Comparison of ENCODE assay signal across 9 cellular contexts in genomic region chr18:48938827-48939367, GRCh38. TPM values are rescaled to one million over a fixed set of nuclear protein-coding genes. Genes with fewer than 3 reads are reported as not detected.
DNase-seq lines count a peak whose midpoint lies in the region; ATAC-seq and TF ChIP-seq lines count a peak whose summit lies in the region.
"Had no signal": no experiment of that assay in that cellular context is flagged by ENCODE, and none has a peak within 500 bp of the region (broad histone marks: within the 10 kb centered on the region; RNA-seq: fewer than 3 reads in every experiment).

No MANE protein-coding gene starts in this region.

- H3K27me3 ChIP-seq in BLaER1 (no peaks in the 10 kb centered on the region; the same call in 1 of the 2 replicates), psoas muscle (ENCODE audit: insufficient read depth in 3 of 3, low read length in 2 of 3) (no peaks in the 10 kb centered on the region)

- POLR2A ChIA-PET in WTC11 (lab: Charles Lee), result interaction anchor here (0.5 to 3.0 kb wide), 3 partner anchors 13 to 112 kb away, joined by 3 to 10 read pairs (median 4); no protein-coding TSS in a partner anchor

- no peaks in the 10 kb centered on the region for H3K9me3 Mint-ChIP-seq in WTC11

- H3K36me3 ChIP-seq in BLaER1 (peaks cover 40% of the 10 kb centered on the region; the same call in 1 of the 2 replicates), psoas muscle (ENCODE audit: insufficient read depth in 1 of 2, low read depth in 1 of 2) (peaks cover 0 to 12% of the 10 kb centered on the region in 2 donors)

- peak overlapping the region; percentile 96 for H3K4me2 ChIP-seq in BLaER1

- no peaks in the 10 kb centered on the region for H3K27me3 Mint-ChIP-seq in WTC11 (ENCODE audit: low read depth)

- WGBS in psoas muscle, 3 donors, result 37 to 42% (median 39%) methylated on average over 12 of the region's 12 CpGs

- no peak overlapping the region for H3K9ac ChIP-seq in BLaER1

- intact Hi-C loops in psoas muscle (cut with DNase I), result loop anchor here in 1 of 2 donors (5.0 kb wide), 1 partner anchor 157 kb away; no protein-coding TSS in a partner anchor

- H3K4me1 ChIP-seq in BLaER1, result peaks cover 95% of the 10 kb centered on the region
- H3K4me1 ChIP-seq in psoas muscle, result peaks cover 86% of the 10 kb centered on the region

- H3K9me3 ChIP-seq in BLaER1 (no peaks in the 10 kb centered on the region), psoas muscle (no peaks in the 10 kb centered on the region)

- ATAC-seq in WTC11, result no peak
- ATAC-seq in psoas muscle, result no peak
- ATAC-seq in GM21390 (IDR thresholded peaks at IDR 0.05; ENCODE audit: unreplicated experiment), result no peak

- peaks cover 100% of the 10 kb centered on the region for H4K20me1 ChIP-seq in BLaER1

- peaks cover 95% of the 10 kb centered on the region for H3K4me1 Mint-ChIP-seq in WTC11

- no peak overlapping the region for H3K27ac ChIP-seq in BLaER1
- peak overlapping the region; percentile 58 for H3K27ac ChIP-seq in psoas muscle

- no peak overlapping the region; the same call in 1 of the 2 replicates for H3K4me3 Mint-ChIP-seq in WTC11

- H3K4me3 ChIP-seq in BLaER1 (no peak overlapping the region), foreskin fibroblast (ENCODE audit: low read depth in 1 of 2, low read length in 2 of 2) (peak overlapping the region; percentile 27 to 30), psoas muscle (peak overlapping the region; percentile 38)

- H3K36me3 Mint-ChIP-seq in WTC11, result peaks cover 28% of the 10 kb centered on the region

- TF ChIP-seq CTCF in WTC11 (IDR thresholded peaks at IDR 0.05), result no peak
- TF ChIP-seq CTCF in foreskin fibroblast (IDR thresholded peaks at IDR 0.05; ENCODE audit: low read depth, low read length), result no peak
- no peak for TF ChIP-seq CTCF in psoas muscle (IDR thresholded peaks at IDR 0.05)

- peak overlapping the region; percentile 60; the same call in 1 of the 2 replicates for H3K27ac Mint-ChIP-seq in WTC11

- CTCF ChIA-PET in WTC11 (lab: Charles Lee), result interaction anchor here (0.6 kb wide), 1 partner anchor 519 kb away, joined by 3 read pairs; no protein-coding TSS in a partner anchor

- DNase-seq in WTC11 (ENCODE audit: low spot score) (no peak), foreskin fibroblast (no peak), psoas muscle (no peak), iPS-NIHi7 (ENCODE audit: extremely low spot score) (no peak), islet precursor cell (no peak), Kasumi-1 (lab: John Stamatoyannopoulos, UW) (no peak)
- DNase-seq: RPMI8226 had no signal

TF ChIP-seq in WTC11, 78 proteins besides CTCF, POLR2A, EP300 and RAD21:
- TF ChIP-seq SOX15 (CRISPR knock-in tag; IDR thresholded peaks at IDR 0.05), result no peak
- no peak for TF ChIP-seq USF2 (CRISPR knock-in tag; IDR thresholded peaks at IDR 0.05)
- TF ChIP-seq EMX1 (CRISPR knock-in tag; IDR thresholded peaks at IDR 0.05), result no peak
- TF ChIP-seq, protein P1, sequence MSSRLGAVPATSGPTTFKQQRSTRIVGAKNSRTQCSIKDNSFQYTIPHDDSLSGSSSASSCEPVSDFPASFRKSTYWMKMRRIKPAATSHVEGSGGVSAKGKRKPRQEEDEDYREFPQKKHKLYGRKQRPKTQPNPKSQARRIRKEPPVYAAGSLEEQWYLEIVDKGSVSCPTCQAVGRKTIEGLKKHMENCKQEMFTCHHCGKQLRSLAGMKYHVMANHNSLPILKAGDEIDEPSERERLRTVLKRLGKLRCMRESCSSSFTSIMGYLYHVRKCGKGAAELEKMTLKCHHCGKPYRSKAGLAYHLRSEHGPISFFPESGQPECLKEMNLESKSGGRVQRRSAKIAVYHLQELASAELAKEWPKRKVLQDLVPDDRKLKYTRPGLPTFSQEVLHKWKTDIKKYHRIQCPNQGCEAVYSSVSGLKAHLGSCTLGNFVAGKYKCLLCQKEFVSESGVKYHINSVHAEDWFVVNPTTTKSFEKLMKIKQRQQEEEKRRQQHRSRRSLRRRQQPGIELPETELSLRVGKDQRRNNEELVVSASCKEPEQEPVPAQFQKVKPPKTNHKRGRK (CRISPR knock-in tag; IDR thresholded peaks at IDR 0.05; ENCODE audit: borderline replicate concordance), result no peak
- TF ChIP-seq ZNF121 (CRISPR knock-in tag; IDR thresholded peaks at IDR 0.05), result no peak
- TF ChIP-seq ZNF317 (CRISPR knock-in tag; IDR thresholded peaks at IDR 0.05; ENCODE audit: borderline replicate concordance, low read depth), result no peak
- TF ChIP-seq MAX (CRISPR knock-in tag; IDR thresholded peaks at IDR 0.05), result no peak
- TF ChIP-seq STAT6 (CRISPR knock-in tag; conservative IDR thresholded peaks at IDR 0.05; ENCODE audit: low read depth), result no peak
- no peak for TF ChIP-seq SMAD4 (CRISPR knock-in tag; IDR thresholded peaks at IDR 0.05)
- TF ChIP-seq, protein P2, sequence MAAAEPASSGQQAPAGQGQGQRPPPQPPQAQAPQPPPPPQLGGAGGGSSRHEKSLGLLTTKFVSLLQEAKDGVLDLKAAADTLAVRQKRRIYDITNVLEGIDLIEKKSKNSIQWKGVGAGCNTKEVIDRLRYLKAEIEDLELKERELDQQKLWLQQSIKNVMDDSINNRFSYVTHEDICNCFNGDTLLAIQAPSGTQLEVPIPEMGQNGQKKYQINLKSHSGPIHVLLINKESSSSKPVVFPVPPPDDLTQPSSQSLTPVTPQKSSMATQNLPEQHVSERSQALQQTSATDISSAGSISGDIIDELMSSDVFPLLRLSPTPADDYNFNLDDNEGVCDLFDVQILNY (CRISPR knock-in tag; IDR thresholded peaks at IDR 0.05), result no peak
- TF ChIP-seq, protein P3, sequence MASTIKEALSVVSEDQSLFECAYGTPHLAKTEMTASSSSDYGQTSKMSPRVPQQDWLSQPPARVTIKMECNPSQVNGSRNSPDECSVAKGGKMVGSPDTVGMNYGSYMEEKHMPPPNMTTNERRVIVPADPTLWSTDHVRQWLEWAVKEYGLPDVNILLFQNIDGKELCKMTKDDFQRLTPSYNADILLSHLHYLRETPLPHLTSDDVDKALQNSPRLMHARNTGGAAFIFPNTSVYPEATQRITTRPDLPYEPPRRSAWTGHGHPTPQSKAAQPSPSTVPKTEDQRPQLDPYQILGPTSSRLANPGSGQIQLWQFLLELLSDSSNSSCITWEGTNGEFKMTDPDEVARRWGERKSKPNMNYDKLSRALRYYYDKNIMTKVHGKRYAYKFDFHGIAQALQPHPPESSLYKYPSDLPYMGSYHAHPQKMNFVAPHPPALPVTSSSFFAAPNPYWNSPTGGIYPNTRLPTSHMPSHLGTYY (CRISPR knock-in tag; IDR thresholded peaks at IDR 0.05), result no peak
- no peak for TF ChIP-seq ZNF416 (CRISPR knock-in tag; IDR thresholded peaks at IDR 0.05)
- no peak for TF ChIP-seq JAZF1 (CRISPR knock-in tag; IDR thresholded peaks at IDR 0.05)
TF ChIP-seq in WTC11: peak in this region for 0.

RNA-seq across cellular contexts. Expression of gene SMAD7, which starts 11.9 kb away (rescaled TPM):
- total RNA-seq in WTC11 (2021) (26.7 to 44.7 TPM (median 29.5 TPM) in 3 replicates), psoas muscle (10 to 100 TPM in 2 of 4 donors, 1 to 10 TPM in 2; 8.4 to 14.7 (median 10.4) TPM)
- polyA plus RNA-seq in psoas muscle, result 1 to 10 TPM; 5.4 to 6.1 (median 5.8) TPM
